In genomic region chrX:76509775-76510174, GRCh38 we compare ENCODE assay signal across 7 cellular contexts.
"Had no signal": no experiment of that assay in that cellular context is flagged by ENCODE, and none has a peak within 500 bp of the region (broad histone marks: within the 10 kb centered on the region; RNA-seq: fewer than 3 reads in every experiment).

No MANE protein-coding gene starts in this region.

- FAIRE-seq: HepG2, HTR-8/SVneo, K562 had no signal

- DNase-seq: IMR-90, KBM-7, KG1 had no signal

- ATAC-seq: HepG2, K562 had no signal

- H3K27ac ChIP-seq: HL-60 had no signal

- H3K4me3 ChIP-seq: K562 had no signal
